1 cellular context compared by ENCODE assay signal in genomic region chr2:68418855-68419254, GRCh38.
A peak's percentile ranks its signal among the peaks of the same experiment; 100 is the strongest.
TF ChIP-seq lines count a peak whose summit lies in the region.

No MANE protein-coding gene starts in this region.

TF ChIP-seq in GM12878, 131 proteins besides CTCF, POLR2A, EP300 and RAD21:
- TF ChIP-seq MYB (IDR thresholded peaks at IDR 0.05; ENCODE audit: borderline replicate concordance, low read depth, low read length): no peak
- 0 out of 2 replicates have a peak, but pooled peaks have one; percentile 29 for TF ChIP-seq NR2F1 (conservative IDR thresholded peaks at IDR 0.05)
- peak; percentile 19; the same call in 1 of the 2 replicates for TF ChIP-seq EED (IDR thresholded peaks at IDR 0.05; ENCODE audit: low read depth)
- TF ChIP-seq CEBPB (IDR thresholded peaks at IDR 0.05; ENCODE audit: borderline replicate concordance in 1 of 2, low read depth in 2 of 2, low read length in 2 of 2): no peak
- no peak for TF ChIP-seq SMARCA5 (IDR thresholded peaks at IDR 0.05)
- peak; percentile 20; the same call in 1 of the 2 replicates for TF ChIP-seq RUNX3 (IDR thresholded peaks at IDR 0.05; ENCODE audit: low read length)
- 0 out of 2 replicates have a peak, but pooled peaks have one; percentile 29 for TF ChIP-seq LARP7 (IDR thresholded peaks at IDR 0.05)
- no peak for TF ChIP-seq ESRRA (IDR thresholded peaks at IDR 0.05; ENCODE audit: low read length)
TF ChIP-seq in GM12878: peak in this region for 4.
